In genomic region chr20:16367948-16368560, GRCh38 we compare ENCODE assay signal across 24 cellular contexts.
A peak's percentile ranks its signal among the peaks of the same experiment; 100 is the strongest.
DNase-seq lines count a peak whose midpoint lies in the region; ATAC-seq, FAIRE-seq and TF ChIP-seq lines count a peak whose summit lies in the region.
"Had no signal": no experiment of that assay in that cellular context is flagged by ENCODE, and none has a peak within 500 bp of the region (broad histone marks: within the 10 kb centered on the region; RNA-seq: fewer than 3 reads in every experiment).

No MANE protein-coding gene starts in this region.

- H3K9me3 ChIP-seq in right atrium auricular region (no peaks in the 10 kb centered on the region), astrocyte (ENCODE audit: insufficient read depth, low read depth, low read length) (no peaks in the 10 kb centered on the region), left ventricle myocardium inferior (replicated peaks) (no peaks in the 10 kb centered on the region), skeletal muscle tissue (ENCODE audit: control insufficient read depth in 3 of 3, low read length in 3 of 3) (no peaks in the 10 kb centered on the region)
- H3K9me3 ChIP-seq: MG63 had no signal

- peaks cover 25% of the 10 kb centered on the region for H3K36me3 ChIP-seq in right atrium auricular region
- H3K36me3 ChIP-seq in astrocyte (ENCODE audit: insufficient read depth, low read length), result no peaks in the 10 kb centered on the region
- peaks cover 35% of the 10 kb centered on the region for H3K36me3 ChIP-seq in left ventricle myocardium inferior
- peaks cover 0 to 4% (median 2%) of the 10 kb centered on the region in 3 donors for H3K36me3 ChIP-seq in skeletal muscle tissue (ENCODE audit: control insufficient read depth in 3 of 3, insufficient read depth in 3 of 3, low read length in 3 of 3)
- H3K36me3 ChIP-seq: MG63 had no signal

- no peak overlapping the region for H2AFZ ChIP-seq in astrocyte (ENCODE audit: low read depth, low read length)
- H2AFZ ChIP-seq: GM23248 had no signal

- no peak for DNase-seq in Right ventricle myocardium inferior (ENCODE audit: missing footprints)
- DNase-seq in right atrium auricular region (ENCODE audit: low spot score), result no peak
- DNase-seq in astrocyte (ENCODE audit: low read depth), result no peak
- DNase-seq in left ventricle myocardium inferior, result no peak
- DNase-seq in DMS79 (lab: John Stamatoyannopoulos, UW), result no peak
- DNase-seq in HK-2 (ENCODE audit: unreplicated experiment), result no peak
- no peak for DNase-seq in stimulated activated CD4-positive, alpha-beta T cell treated with anti-CD3 and anti-CD28 coated beads, Interleukin-4, amount 100 ng/mL, for 4 hours
- DNase-seq: 8988T, DMS153, H9, KG1, MG63, NCI-H1048, NCI-H1417, NCI-H1694, NCI-H2029 treated with DMSO at 0.1 percent for 48 hours, NCI-H2227 treated with DMSO at 0.1 percent for 48 hours, NCI-H526 treated with DMSO at 0.1 percent for 48 hours, SIG-M5 had no signal

- H3K27me3 ChIP-seq in right atrium auricular region (no peaks in the 10 kb centered on the region), astrocyte (ENCODE audit: insufficient read depth, low read length) (no peaks in the 10 kb centered on the region), left ventricle myocardium inferior (ENCODE audit: low read depth) (no peaks in the 10 kb centered on the region), skeletal muscle tissue (ENCODE audit: control insufficient read depth in 3 of 3, insufficient read depth in 3 of 3, low read length in 3 of 3) (no peaks in the 10 kb centered on the region)
- H3K27me3 ChIP-seq: MG63 had no signal

- no peaks in the 10 kb centered on the region for H3K27me3 Mint-ChIP-seq in astrocyte (ENCODE audit: low read depth, unreplicated experiment)

- peak; percentile 48 for ATAC-seq in Right ventricle myocardium inferior
- ATAC-seq: Panc1 had no signal

- no peak overlapping the region for H3K4me3 Mint-ChIP-seq in astrocyte (ENCODE audit: unreplicated experiment)
- H3K4me3 Mint-ChIP-seq: H9 had no signal

- H3K27ac ChIP-seq in right atrium auricular region (no peak overlapping the region), astrocyte (ENCODE audit: low read depth, low read length) (no peak overlapping the region), left ventricle myocardium inferior (replicated peaks) (no peak overlapping the region), skeletal muscle tissue (ENCODE audit: low read depth, low read length) (peak overlapping the region; percentile 55)
- H3K27ac ChIP-seq: GM23248, RWPE1, SK-N-MC had no signal

- intact Hi-C loops in Right ventricle myocardium inferior (cut with DNase I) (no loop called here), left ventricle myocardium inferior (cut with micrococcal nuclease) (no loop called here)

- peaks cover 15% of the 10 kb centered on the region for H3K36me3 Mint-ChIP-seq in astrocyte (ENCODE audit: low read depth, unreplicated experiment)

- no peaks in the 10 kb centered on the region for H3K9me3 Mint-ChIP-seq in astrocyte (ENCODE audit: unreplicated experiment)
- H3K9me3 Mint-ChIP-seq: H9 had no signal

- no peak overlapping the region for H3K27ac Mint-ChIP-seq in astrocyte (ENCODE audit: unreplicated experiment)

- no peak for FAIRE-seq in astrocyte (lab: Jason Lieb, UNC)

- H3K4me3 ChIP-seq in right atrium auricular region (no peak overlapping the region), astrocyte (ENCODE audit: insufficient read depth, low read depth, low read length) (no peak overlapping the region), left ventricle myocardium inferior (no peak overlapping the region), skeletal muscle tissue (ENCODE audit: low read length in 3 of 3) (no peak overlapping the region)
- H3K4me3 ChIP-seq: GM23248, MG63, SK-N-MC had no signal

- H3K4me1 ChIP-seq in right atrium auricular region (no peaks in the 10 kb centered on the region), astrocyte (ENCODE audit: insufficient read depth, low read length) (peaks cover 3% of the 10 kb centered on the region), left ventricle myocardium inferior (peaks cover 20% of the 10 kb centered on the region), skeletal muscle tissue (ENCODE audit: control insufficient read depth in 3 of 3, insufficient read depth in 3 of 3, low read length in 3 of 3) (peaks cover 12 to 19% (median 17%) of the 10 kb centered on the region in 3 donors)

- no peaks in the 10 kb centered on the region for H3K79me2 ChIP-seq in astrocyte (ENCODE audit: insufficient read depth, low read length)

- TF ChIP-seq CTCF in right atrium auricular region (IDR thresholded peaks at IDR 0.05) (no peak), astrocyte (IDR thresholded peaks at IDR 0.05; ENCODE audit: insufficient read depth, low read depth, low read length) (no peak), left ventricle myocardium inferior (IDR thresholded peaks at IDR 0.05; ENCODE audit: borderline replicate concordance) (peak; percentile 27)

- H4K20me1 ChIP-seq in astrocyte (ENCODE audit: insufficient read depth, low read length), result no peaks in the 10 kb centered on the region

- H3K9ac ChIP-seq in astrocyte (ENCODE audit: low read length) (no peak overlapping the region), skeletal muscle tissue (ENCODE audit: low read depth in 1 of 3, low read length in 3 of 3) (peak overlapping the region in 2 of 3 donors; percentile 36 to 52)
- H3K9ac ChIP-seq: GM23248 had no signal

- peak overlapping the region; percentile 5 for H3K4me2 ChIP-seq in astrocyte (ENCODE audit: low read length)

- H3K4me1 Mint-ChIP-seq in astrocyte (ENCODE audit: low read depth, unreplicated experiment), result peaks cover 7% of the 10 kb centered on the region
